11 cellular contexts compared by ENCODE assay signal in the genomic region with DNA sequence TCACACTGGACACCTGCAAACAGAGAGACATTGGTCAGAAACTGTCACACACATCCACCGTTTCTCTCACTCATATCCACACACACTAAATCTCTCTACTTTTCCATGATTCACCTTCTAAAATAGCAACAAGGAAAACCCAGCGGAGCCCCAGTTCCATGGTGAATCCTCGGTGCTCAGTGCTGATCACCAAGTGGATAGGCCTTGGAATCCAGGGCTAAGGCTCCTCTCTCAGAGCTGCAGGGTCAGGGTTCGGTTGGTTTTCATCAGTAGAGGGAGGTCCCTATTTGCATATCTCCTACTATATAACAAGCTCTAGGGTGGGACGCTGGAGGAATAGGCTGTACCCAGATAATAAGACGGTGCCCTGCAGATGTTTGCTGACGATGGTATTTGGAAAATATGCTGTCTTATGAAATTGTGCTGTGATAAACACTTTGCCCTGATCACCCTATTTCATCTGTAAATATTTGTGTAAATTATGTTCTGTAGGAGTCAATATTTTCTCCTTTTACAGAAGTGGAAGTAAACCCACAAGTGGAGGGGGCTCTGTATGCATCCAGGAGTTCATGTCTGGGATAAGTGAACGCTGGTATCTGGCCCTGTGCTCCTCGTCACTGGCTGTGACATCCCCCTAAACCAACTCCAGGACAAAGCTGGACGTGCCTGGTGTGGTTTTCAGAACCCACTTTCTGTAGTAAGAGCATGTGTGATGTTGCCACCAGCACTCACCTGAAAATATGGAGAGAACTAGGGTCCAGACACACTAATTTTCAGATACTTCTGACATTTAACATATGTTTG.
"Had no signal": no experiment of that assay in that cellular context is flagged by ENCODE, and none has a peak within 500 bp of the region (broad histone marks: within the 10 kb centered on the region; RNA-seq: fewer than 3 reads in every experiment).

No MANE protein-coding gene starts in this region.

- DNase-seq: activated CD4-positive, alpha-beta T cell treated with anti-CD3 and anti-CD28 coated beads for 1 hour; activated naive CD8-positive, alpha-beta T cell treated with anti-CD3 and anti-CD28 coated beads for 36 hours; gastrocnemius medialis; hippocampal formation; mesenchymal stem cell; small intestine; transverse colon; WERI-Rb-1 had no signal

- H3K27me3 ChIP-seq: gastrocnemius medialis had no signal

- H3K9me3 ChIP-seq: esophagus muscularis mucosa, gastrocnemius medialis, transverse colon had no signal

- H3K36me3 Mint-ChIP-seq: activated naive CD8-positive, alpha-beta T cell treated with anti-CD3 and anti-CD28 coated beads for 36 hours; stimulated activated effector memory CD8-positive, alpha-beta T cell treated with anti-CD3 and anti-CD28 coated beads, Interleukin-12 subunit alpha, Interleukin-12 subunit beta, amount 100 ng/mL, for 72 hours had no signal

- H3K9me3 Mint-ChIP-seq: activated naive CD8-positive, alpha-beta T cell treated with anti-CD3 and anti-CD28 coated beads for 36 hours; stimulated activated effector memory CD8-positive, alpha-beta T cell treated with anti-CD3 and anti-CD28 coated beads, Interleukin-12 subunit alpha, Interleukin-12 subunit beta, amount 100 ng/mL, for 72 hours had no signal

- H3K4me3 ChIP-seq: esophagus muscularis mucosa, gastrocnemius medialis, transverse colon had no signal

- ATAC-seq: gastrocnemius medialis, sciatic nerve had no signal

- H3K4me1 ChIP-seq: esophagus muscularis mucosa, gastrocnemius medialis, transverse colon had no signal

- H3K27ac ChIP-seq: esophagus muscularis mucosa, gastrocnemius medialis, transverse colon, WERI-Rb-1 had no signal

- H3K4me3 Mint-ChIP-seq: activated naive CD8-positive, alpha-beta T cell treated with anti-CD3 and anti-CD28 coated beads for 36 hours; stimulated activated effector memory CD8-positive, alpha-beta T cell treated with anti-CD3 and anti-CD28 coated beads, Interleukin-12 subunit alpha, Interleukin-12 subunit beta, amount 100 ng/mL, for 72 hours had no signal

- H3K27ac Mint-ChIP-seq: activated naive CD8-positive, alpha-beta T cell treated with anti-CD3 and anti-CD28 coated beads for 36 hours; stimulated activated effector memory CD8-positive, alpha-beta T cell treated with anti-CD3 and anti-CD28 coated beads, Interleukin-12 subunit alpha, Interleukin-12 subunit beta, amount 100 ng/mL, for 72 hours had no signal

- H3K36me3 ChIP-seq: esophagus muscularis mucosa, gastrocnemius medialis, transverse colon, WERI-Rb-1 had no signal
